ENCODE assay signal across 19 cellular contexts in the genomic region with DNA sequence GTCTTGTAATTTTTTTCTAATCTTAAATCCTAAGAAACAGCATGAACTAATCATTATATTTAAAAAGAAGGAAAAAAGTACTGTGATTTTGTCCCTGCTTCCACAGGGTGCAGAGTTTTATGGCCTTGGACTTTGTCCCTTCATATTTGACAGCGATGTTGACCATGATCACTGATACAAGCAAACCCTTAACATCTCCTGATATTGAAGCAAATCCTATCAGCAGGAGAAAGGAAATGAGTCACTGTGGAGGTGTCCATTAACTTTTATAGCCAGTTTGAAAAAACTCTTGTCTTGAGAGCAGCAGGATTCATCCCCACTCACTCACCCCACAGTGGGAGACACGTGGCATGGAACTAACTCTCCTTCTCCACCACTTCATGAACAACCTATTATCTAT. TPM values are rescaled to one million over a fixed set of nuclear protein-coding genes. Genes with fewer than 3 reads are reported as not detected.
DNase-seq lines count a peak whose midpoint lies in the region; ATAC-seq, FAIRE-seq and TF ChIP-seq lines count a peak whose summit lies in the region.
"Had no signal": no experiment of that assay in that cellular context is flagged by ENCODE, and none has a peak within 500 bp of the region (broad histone marks: within the 10 kb centered on the region; RNA-seq: fewer than 3 reads in every experiment).

No MANE protein-coding gene starts in this region.

- H3K79me2 ChIP-seq in K562 (ENCODE audit: control insufficient read depth, insufficient read depth, low read length): no peaks in the 10 kb centered on the region

- peaks cover 0 to 3% of the 10 kb centered on the region in 2 donors for H3K9me3 Mint-ChIP-seq in natural killer cell

- no peak; the same call in 1 of the 2 replicates for TF ChIP-seq EP300 in K562 (IDR thresholded peaks at IDR 0.05; ENCODE audit: low read length)

- no peak overlapping the region for H3K9ac ChIP-seq in K562 (ENCODE audit: insufficient read depth in 1 of 2, low read depth in 2 of 2, low read length in 2 of 2)
- no peak overlapping the region for H3K9ac ChIP-seq in liver (ENCODE audit: low read depth in 1 of 2, low read length in 2 of 2)

- DNase-seq in ACHN (peak; percentile 59), HT-29 (ENCODE audit: low spot score) (peak; percentile 74), K562 (ENCODE audit: extremely low read depth in 1 of 4, low spot score in 3 of 4) (peak in 1 of 4 experiments; percentile 24), natural killer cell (no peak), NCI-H1105 (lab: John Stamatoyannopoulos, UW) (no peak)
- no peak for DNase-seq in activated T-cell treated with anti-CD3 and anti-CD28 coated beads, Interleukin-2, amount 50 U/mL, for 48 hours
- DNase-seq: activated CD4-positive, alpha-beta T cell treated with anti-CD3 and anti-CD28 coated beads for 4 hours; adrenal gland; dorsolateral prefrontal cortex; NCI-H1694; stimulated activated naive CD8-positive, alpha-beta T cell treated with anti-CD3 and anti-CD28 coated beads, Interleukin-15, Interleukin-2, amounts not matched to agents 100 U/mL and 50 U/mL, for 24 hours; T-helper 17 cell; uterus had no signal

- H3K36me3 Mint-ChIP-seq in natural killer cell: no peaks in the 10 kb centered on the region

- H3K4me2 ChIP-seq in K562 (ENCODE audit: insufficient read depth, low read length): no peak overlapping the region

- H3K27ac Mint-ChIP-seq in natural killer cell: no peak overlapping the region
- H3K27ac Mint-ChIP-seq: T-helper 17 cell had no signal

- H3K27ac ChIP-seq in K562 (ENCODE audit: extremely low read depth, low read depth, low read length) (no peak overlapping the region), liver (ENCODE audit: low read depth in 1 of 2, low read length in 2 of 2) (peak overlapping the region; percentile 34 to 57)
- H3K27ac ChIP-seq: adrenal gland, dorsolateral prefrontal cortex, uterus had no signal

- H3K36me3 ChIP-seq in K562 (ENCODE audit: control insufficient read depth, insufficient read depth, low read length) (no peaks in the 10 kb centered on the region), liver (ENCODE audit: control insufficient read depth in 4 of 4, insufficient read depth in 3 of 4, low read depth in 1 of 4, low read length in 3 of 4) (no peaks in the 10 kb centered on the region)
- H3K36me3 ChIP-seq: adrenal gland, uterus had no signal

- no peak for TF ChIP-seq POLR2A in K562 (conservative IDR thresholded peaks at IDR 0.05)

- peaks cover 14 to 29% of the 10 kb centered on the region in 2 donors for H3K27me3 Mint-ChIP-seq in natural killer cell (ENCODE audit: low read depth in 2 of 2)

- H3K4me1 ChIP-seq in K562 (replicated peaks in 1 of 2; ENCODE audit: control insufficient read depth in 2 of 2, insufficient read depth in 2 of 2, low read length in 2 of 2): peaks cover 0 to 17% of the 10 kb centered on the region in 2 experiments; a peak in 2 of 5 replicates
- H3K4me1 ChIP-seq in liver (ENCODE audit: control insufficient read depth in 4 of 4, insufficient read depth in 4 of 4, low read length in 3 of 4): peaks cover 2 to 28% (median 17%) of the 10 kb centered on the region in 4 donors
- H3K4me1 ChIP-seq: adrenal gland, uterus had no signal

- no peak for TF ChIP-seq CTCF in K562 (IDR thresholded peaks at IDR 0.05 in 2 of 3, conservative IDR thresholded peaks at IDR 0.05 in 1 of 3; ENCODE audit: insufficient read depth in 2 of 3, low read depth in 1 of 3, low read length in 3 of 3)
- no peak for TF ChIP-seq CTCF in liver (IDR thresholded peaks at IDR 0.05; ENCODE audit: low read depth, low read length, missing input control)
- no peak for TF ChIP-seq CTCF in natural killer cell (IDR thresholded peaks at IDR 0.05)

- WGBS in K562 (ENCODE audit: insufficient coverage, low coverage, missing lambda C conversion rate): 0% methylated on average over 2 of the region's 2 CpGs
- WGBS in liver: 27% methylated on average over 2 of the region's 2 CpGs

- TF ChIP-seq RAD21 in K562 (CRISPR knock-in tag; conservative IDR thresholded peaks at IDR 0.05 in 1 of 2, IDR thresholded peaks at IDR 0.05 in 1 of 2) (no peak), liver (IDR thresholded peaks at IDR 0.05) (peak; percentile 12 to 26)

- peaks cover 0 to 4% of the 10 kb centered on the region in 2 experiments; a peak in 3 of 5 replicates for H3K27me3 ChIP-seq in K562 (ENCODE audit: control insufficient read depth in 2 of 2, insufficient read depth in 2 of 2, low read length in 2 of 2)
- H3K27me3 ChIP-seq in liver (ENCODE audit: control insufficient read depth in 4 of 4, insufficient read depth in 4 of 4, low read length in 3 of 4): no peaks in the 10 kb centered on the region
- H3K27me3 ChIP-seq: adrenal gland, dorsolateral prefrontal cortex, uterus had no signal

- in situ Hi-C loops in ACHN (cut with HindIII; ENCODE audit: low pct_ligation_motif_present, low pct_unique_long_range_greater_than_20kb, low sequenced_read_pairs): no loop called here
- in situ Hi-C loops in K562 (cut with MboI): no loop called here

- BruUV-seq in K562 (replicated peaks; lab: Mats Ljungman, UMichigan): no TSS peak

- POLR2A ChIA-PET in K562 (lab: Yijun Ruan, JAX): interaction anchor here (0.9 kb wide), 1 partner anchor 58 kb away, joined by 4 read pairs; no protein-coding TSS in a partner anchor

- ATAC-seq in K562 (no peak), HG02588 (IDR thresholded peaks at IDR 0.05; ENCODE audit: unreplicated experiment) (no peak), natural killer cell (no peak)
- ATAC-seq: stimulated activated naive CD8-positive, alpha-beta T cell treated with anti-CD3 and anti-CD28 coated beads, Interleukin-15, Interleukin-2, amounts not matched to agents 100 U/mL and 50 U/mL, for 24 hours; T-helper 17 cell had no signal

- H3K4me3 Mint-ChIP-seq in natural killer cell: no peak overlapping the region
- H3K4me3 Mint-ChIP-seq: T-helper 17 cell had no signal

- CTCF ChIA-PET in K562 (lab: Yijun Ruan, JAX; ENCODE audit: low intra/inter-chr PET ratio): no interaction called here

- no peak overlapping the region for H2AFZ ChIP-seq in K562 (ENCODE audit: low read depth, low read length)

- no peak for FAIRE-seq in K562 (lab: Jason Lieb, UNC)
- FAIRE-seq: GM18507, GM19239 had no signal

- no peaks in the 10 kb centered on the region for H3K9me3 ChIP-seq in K562 (replicated peaks; ENCODE audit: control insufficient read depth, insufficient read depth, low read depth, low read length)
- H3K9me3 ChIP-seq in liver (ENCODE audit: control insufficient read depth in 4 of 4, low read length in 3 of 4): no peaks in the 10 kb centered on the region
- H3K9me3 ChIP-seq: adrenal gland, uterus had no signal

- intact Hi-C loops in K562 (cut with micrococcal nuclease): no loop called here
- intact Hi-C loops in natural killer cell (cut with micrococcal nuclease): no loop called here

- no peak overlapping the region for H3K4me3 ChIP-seq in K562
- no peak overlapping the region for H3K4me3 ChIP-seq in liver (ENCODE audit: low read depth in 1 of 3, low read length in 3 of 3)
- H3K4me3 ChIP-seq: adrenal gland, dorsolateral prefrontal cortex, uterus had no signal

- no peaks in the 10 kb centered on the region for H4K20me1 ChIP-seq in K562 (replicated peaks; ENCODE audit: control insufficient read depth, insufficient read depth, low read length)

- no peaks in the 10 kb centered on the region for H3K4me1 Mint-ChIP-seq in natural killer cell

- no peaks in the 10 kb centered on the region for H3K9me1 ChIP-seq in K562 (ENCODE audit: control insufficient read depth, insufficient read depth, low read length)

TF ChIP-seq in liver, 16 proteins besides CTCF, POLR2A, EP300 and RAD21 (continues in another document):
- peak; percentile 82 for TF ChIP-seq YY1 (IDR thresholded peaks at IDR 0.05)

RNA-seq across cellular contexts. Expression of a gene that starts 5.1 kb away (rescaled TPM):
- 12.4 and 12.8 TPM in 2 replicates for total RNA-seq in HT-29 (2014; rRNA removed; shearing (Covaris generic))
- not detected in 2 replicates for total RNA-seq in K562 (2011; cell fraction: chromatin; rRNA removed; ENCODE audit: low replicate concordance)
- not detected in 2 replicates for total RNA-seq in K562 (2011; cell fraction: nucleolus; rRNA removed)
- not detected in 2 replicates for total RNA-seq in K562 (2011; cell fraction: nucleoplasm; rRNA removed)
- not detected in 2 replicates for total RNA-seq in K562 (2014; rRNA removed)
- not detected in 2 replicates for total RNA-seq in K562 (2014; rRNA removed; fragmentation: Illumina TruSeq; extraction: Trizol)
- not detected in 2 replicates for total RNA-seq in K562 (2015; rRNA removed; fragmentation: Illumina TruSeq; extraction: Trizol)
- not detected in 2 replicates for total RNA-seq in K562 (2021)
- polyA plus RNA-seq in K562 (2011; rRNA removed): not detected in 2 replicates
- not detected in 2 replicates for polyA plus RNA-seq in K562 (2011; cell fraction: cytosol; rRNA removed)
- polyA plus RNA-seq in K562 (2011; cell fraction: nucleus; rRNA removed): not detected in 2 replicates
- not detected in 2 replicates for polyA plus RNA-seq in K562 (2012)
- not detected in 2 replicates for polyA plus RNA-seq in K562 (2014; fragmentation: Illumina TruSeq; extraction: Trizol)
- polyA plus RNA-seq in K562 (2014; fragmentation: Nextera tagmentation; extraction: Ambion mirVana): not detected
- polyA plus RNA-seq in K562 (2014; rRNA removed): not detected in 2 replicates
- not detected in 2 replicates for polyA minus RNA-seq in K562 (2011; rRNA and poly(A)+ RNA removed)
- not detected in 2 replicates for polyA minus RNA-seq in K562 (2011; cell fraction: cytosol; rRNA and poly(A)+ RNA removed)
- polyA minus RNA-seq in K562 (2011; cell fraction: nucleus; rRNA and poly(A)+ RNA removed): not detected in 2 replicates
- under 1 TPM; 0.08 to 0.19 TPM for total RNA-seq in liver
- under 1 TPM in 1 of 2 donors, not detected in 1; 0.15 TPM for polyA plus RNA-seq in liver
- not detected for total RNA-seq in natural killer cell
- total RNA-seq: adrenal gland, dorsolateral prefrontal cortex, NCI-H460, osteocyte, uterus had no signal
- polyA plus RNA-seq: adrenal gland had no signal

RNA-seq across cellular contexts. Expression of a gene that starts 47.7 kb away (rescaled TPM):
- 4.1 and 10.2 TPM in 2 replicates for total RNA-seq in HT-29 (2014; rRNA removed; shearing (Covaris generic))
- not detected in 2 replicates for total RNA-seq in K562 (2011; cell fraction: chromatin; rRNA removed; ENCODE audit: low replicate concordance)
- not detected in 2 replicates for total RNA-seq in K562 (2011; cell fraction: nucleolus; rRNA removed)
- total RNA-seq in K562 (2011; cell fraction: nucleoplasm; rRNA removed): not detected in 2 replicates
- total RNA-seq in K562 (2014; rRNA removed) (not detected in 2 replicates), K562 (2014; rRNA removed; fragmentation: Illumina TruSeq; extraction: Trizol) (not detected in 2 replicates), K562 (2015; rRNA removed; fragmentation: Illumina TruSeq; extraction: Trizol) (not detected in 2 replicates), K562 (2021) (0.13 and 0.18 TPM in 2 replicates), liver (100 to 1,000 TPM; 297 to 846 TPM), natural killer cell (not detected)
- polyA plus RNA-seq in K562 (2011; rRNA removed) (not detected in 2 replicates), K562 (2014; fragmentation: Illumina TruSeq; extraction: Trizol) (not detected in 2 replicates), K562 (2014; fragmentation: Nextera tagmentation; extraction: Ambion mirVana) (not detected), K562 (2014; rRNA removed) (not detected in 2 replicates), liver (100 to 1,000 TPM; 836 to 944 TPM)
- not detected in 2 replicates for polyA plus RNA-seq in K562 (2011; cell fraction: cytosol; rRNA removed)
- not detected in 2 replicates for polyA plus RNA-seq in K562 (2011; cell fraction: nucleus; rRNA removed)
- not detected in 2 replicates for polyA plus RNA-seq in K562 (2012)
- not detected in 2 replicates for polyA minus RNA-seq in K562 (2011; rRNA and poly(A)+ RNA removed)
- not detected in 2 replicates for polyA minus RNA-seq in K562 (2011; cell fraction: cytosol; rRNA and poly(A)+ RNA removed)
- polyA minus RNA-seq in K562 (2011; cell fraction: nucleus; rRNA and poly(A)+ RNA removed): not detected in 2 replicates
- total RNA-seq: NCI-H460, osteocyte, T-helper 17 cell had no signal

Comparison
In these comparisons a context has a peak if more than half of its experiments do, and no peak if none do; other contexts are left out.
1. DNase-seq: peak in ACHN (single experiment) and HT-29 (single experiment); none in natural killer cell (single experiment), activated T-cell treated with anti-CD3 and anti-CD28 coated beads, Interleukin-2, amount 50 U/mL, for 48 hours (0 of 2) and NCI-H1105 (single experiment).
2. RNA of a gene that starts 5.1 kb away (total RNA-seq): 12.4 to 12.8 TPM in HT-29; 0.08 to 0.19 TPM in liver, not detected in K562 and not detected in natural killer cell; every median in the first group is over 10 times any median in the second.
3. RNA of a gene that starts 47.7 kb away (total RNA-seq): 297 to 846 TPM in liver; 4.1 to 10.2 TPM in HT-29, 0.13 to 0.18 TPM in K562 and not detected in natural killer cell; every median in the first group is over 10 times any median in the second.